9 cellular contexts compared by ENCODE assay signal in the genomic region with DNA sequence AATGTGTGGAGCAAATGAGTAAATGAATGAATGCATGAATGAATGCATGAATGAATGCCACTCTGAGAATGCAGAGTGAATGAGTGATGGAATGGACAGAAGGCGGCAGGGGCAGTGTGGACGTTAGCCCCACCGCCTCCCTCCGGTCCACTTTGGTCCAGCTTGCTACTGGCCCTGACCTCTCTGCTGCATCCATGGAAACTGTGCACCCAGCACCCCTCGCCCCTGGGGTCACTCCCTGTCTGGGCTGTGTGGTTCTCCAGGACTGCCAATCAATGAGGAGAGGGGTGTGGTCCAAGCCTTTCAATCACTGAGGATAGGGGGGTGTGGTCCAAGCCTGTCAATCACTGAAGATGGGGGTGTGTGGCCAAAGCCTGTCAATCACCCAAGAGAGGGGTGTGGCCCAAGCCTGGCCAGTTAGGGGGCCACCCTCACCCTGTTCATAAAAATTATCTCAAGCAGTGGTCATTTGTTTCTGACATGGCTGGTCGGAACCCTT. TPM values are rescaled to one million over a fixed set of nuclear protein-coding genes. Genes with fewer than 3 reads are reported as not detected.
DNase-seq lines count a peak whose midpoint lies in the region; ATAC-seq and TF ChIP-seq lines count a peak whose summit lies in the region.
"Had no signal": no experiment of that assay in that cellular context is flagged by ENCODE, and none has a peak within 500 bp of the region (broad histone marks: within the 10 kb centered on the region; RNA-seq: fewer than 3 reads in every experiment).

No MANE protein-coding gene starts in this region.

- no peaks in the 10 kb centered on the region for H3K4me1 ChIP-seq in mucosa of descending colon (ENCODE audit: low read depth)

- intact Hi-C loops in mucosa of descending colon (cut with DNase I, micrococcal nuclease) (no loop called here), left ventricle myocardium superior (cut with micrococcal nuclease) (no loop called here)

- ATAC-seq in GM19467 (IDR thresholded peaks at IDR 0.05; ENCODE audit: unreplicated experiment), result peak; percentile 60
- ATAC-seq in HG03378 (IDR thresholded peaks at IDR 0.05; ENCODE audit: unreplicated experiment), result peak; percentile 67
- ATAC-seq in mucosa of descending colon, result peak; percentile 54
- ATAC-seq in left ventricle myocardium superior, result no peak

- H3K9me3 ChIP-seq in mucosa of descending colon, result no peaks in the 10 kb centered on the region

- no peak overlapping the region for H3K4me3 ChIP-seq in mucosa of descending colon

- no peak for TF ChIP-seq CTCF in mucosa of descending colon (IDR thresholded peaks at IDR 0.05)

- DNase-seq in ELR (ENCODE audit: low read depth) (peak; percentile 50), mucosa of descending colon (no peak), NCI-H1436 treated with DMSO at 0.1 percent for 48 hours (lab: John Stamatoyannopoulos, UW) (no peak), left ventricle myocardium superior (no peak), SHP77 (lab: John Stamatoyannopoulos, UW) (no peak)
- peak; percentile 39 for DNase-seq in activated T-cell treated with anti-CD3 and anti-CD28 coated beads, Interleukin-2, amount 50 U/mL, for 1 hour
- DNase-seq: IMR-90 had no signal

- H3K36me3 ChIP-seq in mucosa of descending colon (ENCODE audit: low read depth), result no peaks in the 10 kb centered on the region

RNA-seq across cellular contexts. Expression of a gene that starts 39.2 kb away (rescaled TPM):
- total RNA-seq in mucosa of descending colon (10 to 100 TPM; 15.6 to 32.0 (median 18.8) TPM), left ventricle myocardium superior (34.3 TPM)

RNA-seq across cellular contexts. Expression of a gene that starts 45.1 kb away (rescaled TPM):
- total RNA-seq in mucosa of descending colon (1 to 10 TPM in 2 of 3 donors, under 1 TPM in 1; 0.87 to 2.0 (median 2.0) TPM), left ventricle myocardium superior (2.6 TPM)
- total RNA-seq: IMR-90 had no signal

Comparison
In these comparisons a context has a peak if more than half of its experiments do, and no peak if none do; other contexts are left out.
1. DNase-seq: peak in ELR (single experiment) and activated T-cell treated with anti-CD3 and anti-CD28 coated beads, Interleukin-2, amount 50 U/mL, for 1 hour (single experiment); none in mucosa of descending colon (0 of 3), NCI-H1436 treated with DMSO at 0.1 percent for 48 hours (single experiment), left ventricle myocardium superior (single experiment) and SHP77 (0 of 2).